1 cellular context compared by ENCODE assay signal in the genomic region with DNA sequence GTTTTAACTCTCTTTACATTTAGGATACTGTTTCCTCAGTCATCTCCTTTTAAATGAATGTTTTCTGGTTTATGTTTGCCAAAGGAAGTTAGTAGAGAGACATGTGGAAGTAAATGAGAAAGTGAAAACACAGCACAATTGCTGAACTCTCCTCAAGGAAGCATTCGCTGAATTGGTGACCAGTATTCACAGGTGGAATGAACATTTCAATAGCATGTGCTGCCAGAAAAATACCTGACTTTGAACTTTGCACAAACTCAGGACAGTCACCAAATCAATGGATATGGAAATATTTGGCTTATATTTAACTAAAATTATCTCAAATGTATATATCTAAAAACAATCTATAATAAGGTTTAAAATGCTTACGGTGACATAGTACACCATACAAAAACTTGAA.
TF ChIP-seq lines count a peak whose summit lies in the region.

No MANE protein-coding gene starts in this region.

TF ChIP-seq in GM23338, 12 proteins besides CTCF, POLR2A, EP300 and RAD21 (continued from another document):
- TF ChIP-seq STAT1 (IDR thresholded peaks at IDR 0.05; ENCODE audit: unreplicated experiment) = no peak
- TF ChIP-seq EZH2 (IDR thresholded peaks at IDR 0.05; ENCODE audit: low read depth, unreplicated experiment) = no peak
